In genomic region chr3:35932995-35933394, GRCh38 we compare ENCODE assay signal across 8 cellular contexts.
A peak's percentile ranks its signal among the peaks of the same experiment; 100 is the strongest.
DNase-seq lines count a peak whose midpoint lies in the region; ATAC-seq, FAIRE-seq and TF ChIP-seq lines count a peak whose summit lies in the region.
"Had no signal": no experiment of that assay in that cellular context is flagged by ENCODE, and none has a peak within 500 bp of the region (broad histone marks: within the 10 kb centered on the region; RNA-seq: fewer than 3 reads in every experiment).

No MANE protein-coding gene starts in this region.

- BruUV-seq in PC-9 (replicated peaks; lab: Mats Ljungman, UMichigan): no TSS peak

- H3K4me1 ChIP-seq in PC-9 (replicated peaks; ENCODE audit: insufficient read depth): peaks cover 12% of the 10 kb centered on the region

- no peaks in the 10 kb centered on the region for H3K79me2 ChIP-seq in PC-9 (ENCODE audit: low read depth)

- no peak overlapping the region for H3K27ac Mint-ChIP-seq in natural killer cell

- H3K27me3 Mint-ChIP-seq in natural killer cell (ENCODE audit: low read depth in 2 of 2): no peaks in the 10 kb centered on the region

- intact Hi-C loops in PC-9 (cut with micrococcal nuclease; ENCODE audit: unreplicated experiment) (no loop called here), natural killer cell (cut with micrococcal nuclease) (no loop called here)

- H3K27me3 ChIP-seq in PC-9 (ENCODE audit: insufficient read depth, low read depth): peaks cover 6% of the 10 kb centered on the region; the same call in 1 of the 2 replicates

- H3K4me3 ChIP-seq in PC-9 (no peak overlapping the region), retinal pigment epithelial cell (ENCODE audit: low read length) (no peak overlapping the region)
- H3K4me3 ChIP-seq: mucosa of descending colon had no signal

- no peak overlapping the region for H2AFZ ChIP-seq in PC-9

- TF ChIP-seq CTCF in PC-9 (conservative IDR thresholded peaks at IDR 0.05) (no peak), retinal pigment epithelial cell (conservative IDR thresholded peaks at IDR 0.05; ENCODE audit: low read depth, low read length) (no peak), natural killer cell (IDR thresholded peaks at IDR 0.05) (no peak)

- ATAC-seq in HG02840 (IDR thresholded peaks at IDR 0.05; ENCODE audit: low FRiP score, unreplicated experiment) (no peak), natural killer cell (no peak)
- ATAC-seq: mucosa of descending colon had no signal

- H4K20me1 ChIP-seq in PC-9 (ENCODE audit: insufficient read depth): no peaks in the 10 kb centered on the region

- DNase-seq in H54 (ENCODE audit: insufficient read length, low spot score): no peak
- DNase-seq in PC-9: peak; percentile 41 to 78
- peak; percentile 57 for DNase-seq in fibroblast of gingiva (ENCODE audit: low read depth)
- peak; percentile 91 for DNase-seq in retinal pigment epithelial cell (ENCODE audit: low read depth)
- no peak for DNase-seq in NCI-H345 (lab: John Stamatoyannopoulos, UW)
- DNase-seq in natural killer cell: no peak

- H3K9me3 Mint-ChIP-seq in natural killer cell: peaks cover 2 to 5% of the 10 kb centered on the region in 2 donors

- H3K27ac ChIP-seq in PC-9: no peak overlapping the region

- CTCF ChIA-PET in PC-9 (lab: Charles Lee): interaction anchor here (1.1 kb wide), 1 partner anchor 24 kb away, joined by 6 read pairs; no protein-coding TSS in a partner anchor

- no peak for TF ChIP-seq POLR2A in H54 (IDR thresholded peaks at IDR 0.05; ENCODE audit: low read depth, low read length)

- H3K4me1 Mint-ChIP-seq in natural killer cell: no peaks in the 10 kb centered on the region

- no peak overlapping the region for H3K4me3 Mint-ChIP-seq in natural killer cell

- H3K36me3 ChIP-seq in PC-9 (ENCODE audit: low read depth): no peaks in the 10 kb centered on the region

- POLR2A ChIA-PET in PC-9 (lab: Charles Lee; ENCODE audit: unreplicated experiment): no interaction called here

- no peak overlapping the region; the same call in 1 of the 2 replicates for H3K4me2 ChIP-seq in PC-9

- H3K9me2 ChIP-seq in PC-9 (ENCODE audit: insufficient read depth): no peaks in the 10 kb centered on the region

- H3K9me3 ChIP-seq in PC-9 (ENCODE audit: insufficient read depth, low read depth): no peaks in the 10 kb centered on the region
- H3K9me3 ChIP-seq: mucosa of descending colon had no signal

- 0 out of 2 replicates have a peak, but pooled peaks cover 9% of the 10 kb centered on the region for H3F3A ChIP-seq in PC-9 (ENCODE audit: insufficient read depth, low read depth)

- peak; percentile 98 for FAIRE-seq in H54 (lab: Jason Lieb, UNC)

- no peaks in the 10 kb centered on the region for H3K36me3 Mint-ChIP-seq in natural killer cell

Comparison
In these comparisons a context has a peak if more than half of its experiments do, and no peak if none do; other contexts are left out.
1. DNase-seq: peak in PC-9 (2 of 2), fibroblast of gingiva (single experiment) and retinal pigment epithelial cell (single experiment); none in H54 (single experiment), NCI-H345 (single experiment) and natural killer cell (single experiment).